In the genomic region with DNA sequence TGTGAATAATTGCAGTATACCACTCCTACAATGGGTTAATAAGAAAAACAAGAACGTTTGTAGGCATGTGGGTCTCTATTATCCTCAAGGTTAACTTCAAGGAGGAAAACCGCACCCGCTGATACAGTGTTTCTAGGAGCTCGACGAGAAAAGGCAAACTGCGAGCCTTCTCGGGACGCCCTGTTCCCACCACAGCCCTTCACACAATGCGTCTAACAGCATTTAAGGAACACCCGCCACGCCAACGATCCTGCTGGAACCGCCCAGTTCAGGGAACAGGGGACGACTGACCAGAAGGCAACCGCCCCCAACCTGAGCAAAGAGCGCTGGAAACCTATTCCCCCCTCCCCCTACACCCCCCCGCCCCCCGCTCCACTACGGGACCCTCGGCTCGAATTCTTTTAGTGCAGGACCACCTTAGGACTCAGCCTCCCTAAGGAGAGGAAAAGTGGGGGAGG, we compare ENCODE assay signal across 8 cellular contexts.
A peak's percentile ranks its signal among the peaks of the same experiment; 100 is the strongest.
DNase-seq lines count a peak whose midpoint lies in the region; ATAC-seq and TF ChIP-seq lines count a peak whose summit lies in the region.

No MANE protein-coding gene starts in this region.

- peaks cover 15% of the 10 kb centered on the region for H3K79me2 ChIP-seq in KMS-11 (ENCODE audit: insufficient read depth, low read depth)

- H3K9me3 Mint-ChIP-seq in activated T-cell treated with anti-CD3 and anti-CD28 coated beads, Interleukin-2, amount 50 U/mL, for 24 hours = peaks cover 4% of the 10 kb centered on the region

- TF ChIP-seq CTCF in KMS-11 (conservative IDR thresholded peaks at IDR 0.05; ENCODE audit: low read depth, low read length) (no peak), foreskin fibroblast (IDR thresholded peaks at IDR 0.05; ENCODE audit: low read depth, low read length) (no peak)

- H3K4me1 ChIP-seq in KMS-11 (ENCODE audit: low read depth, poor library complexity, severe bottlenecking) (peaks cover 52% of the 10 kb centered on the region), neuron (ENCODE audit: insufficient read depth, low read length) (peaks cover 30% of the 10 kb centered on the region)

- H3K27ac Mint-ChIP-seq in activated T-cell treated with anti-CD3 and anti-CD28 coated beads, Interleukin-2, amount 50 U/mL, for 24 hours = peak overlapping the region; percentile 93

- H3K36me3 Mint-ChIP-seq in activated T-cell treated with anti-CD3 and anti-CD28 coated beads, Interleukin-2, amount 50 U/mL, for 24 hours (ENCODE audit: low read depth) = peaks cover 37% of the 10 kb centered on the region

- H3K36me3 ChIP-seq in KMS-11 (ENCODE audit: insufficient read depth) (no peaks in the 10 kb centered on the region), neuron (ENCODE audit: insufficient read depth, low read length) (peaks cover 11% of the 10 kb centered on the region)

- peak; percentile 42 for DNase-seq in D341Med (ENCODE audit: low spot score)
- DNase-seq in activated T-cell treated with anti-CD3 and anti-CD28 coated beads, Interleukin-2, amount 50 U/mL, for 24 hours = peak; percentile 62
- peak in 1 of 2 donors; percentile 74 for DNase-seq in foreskin fibroblast

- H3K9ac ChIP-seq in KMS-11 = peak overlapping the region; percentile 82; the same call in 1 of the 2 replicates

- peak overlapping the region; percentile 53 for H3K4me2 ChIP-seq in KMS-11

- H3K27me3 ChIP-seq in KMS-11 (ENCODE audit: insufficient read depth, low read depth) = no peaks in the 10 kb centered on the region
- no peaks in the 10 kb centered on the region for H3K27me3 ChIP-seq in neuron (ENCODE audit: insufficient read depth, low read length)

- peak overlapping the region; percentile 91; the same call in 1 of the 2 replicates for H2AFZ ChIP-seq in KMS-11 (ENCODE audit: low read depth)
- peak overlapping the region; percentile 35 for H2AFZ ChIP-seq in neuron (ENCODE audit: low read depth, low read length)

- H4K20me1 ChIP-seq in KMS-11 (ENCODE audit: insufficient read depth) = no peaks in the 10 kb centered on the region

- H3K9me3 ChIP-seq in neuron (ENCODE audit: low read length) = peaks cover 7% of the 10 kb centered on the region

- H3K4me3 Mint-ChIP-seq in activated T-cell treated with anti-CD3 and anti-CD28 coated beads, Interleukin-2, amount 50 U/mL, for 24 hours = peak overlapping the region; percentile 77

- H3K4me3 ChIP-seq in KMS-11 (IDR thresholded peaks at IDR 0.05; ENCODE audit: insufficient read depth, low read depth, low read length) (peak overlapping the region; percentile 22), foreskin fibroblast (ENCODE audit: low read depth in 1 of 2, low read length in 2 of 2) (peak overlapping the region; percentile 82), neuron (ENCODE audit: low read length) (peak overlapping the region; percentile 87)

- no peak overlapping the region for H3K27ac ChIP-seq in KMS-11

- ATAC-seq in HG03045 (IDR thresholded peaks at IDR 0.05; ENCODE audit: unreplicated experiment) (no peak), HG02852 (IDR thresholded peaks at IDR 0.05; ENCODE audit: unreplicated experiment) (no peak), HG02571 (IDR thresholded peaks at IDR 0.05; ENCODE audit: unreplicated experiment) (no peak)

- H3K4me1 Mint-ChIP-seq in activated T-cell treated with anti-CD3 and anti-CD28 coated beads, Interleukin-2, amount 50 U/mL, for 24 hours (ENCODE audit: low read depth) = peaks cover 69% of the 10 kb centered on the region

- H3K27me3 Mint-ChIP-seq in activated T-cell treated with anti-CD3 and anti-CD28 coated beads, Interleukin-2, amount 50 U/mL, for 24 hours = no peaks in the 10 kb centered on the region

Comparison
In these comparisons a context has a peak if more than half of its experiments do, and no peak if none do; other contexts are left out.
1. H3K4me3 ChIP-seq: peak in every context shown above with its lines; median percentile 87 in neuron; 82 in foreskin fibroblast; 22 in KMS-11.